22 cellular contexts compared by ENCODE assay signal in genomic region chr9:76911971-76912370, GRCh38. TPM values are rescaled to one million over a fixed set of nuclear protein-coding genes. Genes with fewer than 3 reads are reported as not detected.
DNase-seq lines count a peak whose midpoint lies in the region; ATAC-seq and FAIRE-seq lines count a peak whose summit lies in the region.
"Had no signal": no experiment of that assay in that cellular context is flagged by ENCODE, and none has a peak within 500 bp of the region (broad histone marks: within the 10 kb centered on the region; RNA-seq: fewer than 3 reads in every experiment).

No MANE protein-coding gene starts in this region.

- intact Hi-C loops in left ventricle myocardium superior (cut with micrococcal nuclease) = no loop called here

- H3K4me3 ChIP-seq in neuron (ENCODE audit: low read length) = no peak overlapping the region
- H3K4me3 ChIP-seq: heart left ventricle, lung, pancreas, stomach, upper lobe of right lung had no signal

- ATAC-seq in left ventricle myocardium superior (no peak), HG02938 (IDR thresholded peaks at IDR 0.05; ENCODE audit: unreplicated experiment) (no peak)
- ATAC-seq: heart left ventricle, Panc1 had no signal

- FAIRE-seq in RCC 7860 (lab: Jason Lieb, UNC) = peak; percentile 48
- FAIRE-seq: pancreas had no signal

- H3K9me3 ChIP-seq in neuron (ENCODE audit: low read length) = no peaks in the 10 kb centered on the region
- H3K9me3 ChIP-seq: heart left ventricle, pancreas, upper lobe of right lung had no signal

- peak overlapping the region; percentile 53 for H2AFZ ChIP-seq in neuron (ENCODE audit: low read depth, low read length)

- H3K27me3 ChIP-seq in neuron (ENCODE audit: insufficient read depth, low read length) = peaks cover 4% of the 10 kb centered on the region
- H3K27me3 ChIP-seq: pancreas had no signal

- H3K36me3 ChIP-seq in neuron (ENCODE audit: insufficient read depth, low read length) = no peaks in the 10 kb centered on the region
- H3K36me3 ChIP-seq: heart left ventricle, pancreas, stomach, upper lobe of right lung had no signal

- H3K4me1 ChIP-seq in neuron (ENCODE audit: insufficient read depth, low read length) = peaks cover 15% of the 10 kb centered on the region
- H3K4me1 ChIP-seq: heart left ventricle, pancreas, stomach, upper lobe of right lung had no signal

- DNase-seq in NCI-H2107 treated with DMSO at 0.1 percent for 48 hours (lab: John Stamatoyannopoulos, UW; ENCODE audit: unreplicated experiment) = peak; percentile 14
- no peak for DNase-seq in NCI-H2107 (lab: John Stamatoyannopoulos, UW)
- peak; percentile 60 for DNase-seq in NCI-H2029 (lab: John Stamatoyannopoulos, UW)
- DNase-seq in RCC 7860 (ENCODE audit: low spot score) = no peak
- no peak for DNase-seq in left ventricle myocardium superior
- no peak for DNase-seq in LoVo (ENCODE audit: low spot score)
- DNase-seq: activated CD8-positive, alpha-beta memory T cell treated with anti-CD3 and anti-CD28 coated beads, Interleukin-2, amount 50 U/mL, for 48 hours; activated naive CD4-positive, alpha-beta T cell; aorta; CD4-positive, alpha-beta T cell; endodermal cell; heart left ventricle; immature natural killer cell; NCI-H1048; NCI-H526 treated with DMSO at 0.1 percent for 48 hours; pancreas; stomach; upper lobe of right lung had no signal

RNA-seq across cellular contexts. Expression of gene PRUNE2, which starts 6.1 kb away (rescaled TPM):
- total RNA-seq in left ventricle myocardium superior = 1.4 TPM
- total RNA-seq: CD4-positive, alpha-beta T cell had no signal

Comparison
In these comparisons a context has a peak if more than half of its experiments do, and no peak if none do; other contexts are left out.
1. DNase-seq: peak in NCI-H2107 treated with DMSO at 0.1 percent for 48 hours (single experiment) and NCI-H2029 (single experiment); none in NCI-H2107 (single experiment), RCC 7860 (single experiment), left ventricle myocardium superior (single experiment) and LoVo (single experiment).